ENCODE assay signal across 1 cellular context in genomic region chr15:82539690-82540054, GRCh38.
A peak's percentile ranks its signal among the peaks of the same experiment; 100 is the strongest.
TF ChIP-seq lines count a peak whose summit lies in the region.

No MANE protein-coding gene starts in this region.

TF ChIP-seq in GM12878, 131 proteins besides CTCF, POLR2A, EP300 and RAD21 (continued from another document):
- TF ChIP-seq CUX1 (IDR thresholded peaks at IDR 0.05; ENCODE audit: insufficient replicate concordance, low read depth, low read length) (no peak), TAF1 (IDR thresholded peaks at IDR 0.05; ENCODE audit: borderline replicate concordance, low read depth, low read length) (peak; percentile 5; the same call in 1 of the 2 replicates), EGR1 (IDR thresholded peaks at IDR 0.05; ENCODE audit: borderline replicate concordance in 1 of 2, low read depth in 2 of 2, low read length in 2 of 2) (0 out of 3 replicates have a peak, but pooled peaks of 1 of the 2 experiments have one; percentile 19), MEF2B (IDR thresholded peaks at IDR 0.05; ENCODE audit: partially characterized antibody, poor library complexity, severe bottlenecking) (no peak), SREBF1 (IDR thresholded peaks at IDR 0.05; ENCODE audit: low read length) (no peak), ZNF24 (IDR thresholded peaks at IDR 0.05) (no peak)
